Comparison of ENCODE assay signal across 29 cellular contexts in genomic region chr2:8123464-8123863, GRCh38.
"Had no signal": no experiment of that assay in that cellular context is flagged by ENCODE, and none has a peak within 500 bp of the region (broad histone marks: within the 10 kb centered on the region; RNA-seq: fewer than 3 reads in every experiment).

No MANE protein-coding gene starts in this region.

- H3K9ac ChIP-seq: neural progenitor cell had no signal

- H3K27ac ChIP-seq: neural progenitor cell, ovary, prostate gland, right atrium auricular region, skin epidermis, spleen, suprapubic skin, testis, tibial artery, transverse colon, upper lobe of right lung had no signal

- H3K4me1 Mint-ChIP-seq: stimulated activated memory B cell treated with anti-CD40 and anti-IgM and Interleukin-4, amounts not matched to agents 10 μg/mL and 1 μg/mL and 100 μg/mL, for 72 hours had no signal

- H3K4me3 Mint-ChIP-seq: naive thymus-derived CD4-positive, alpha-beta T cell; natural killer cell; nephron; neural progenitor cell; stimulated activated memory B cell treated with anti-CD40 and anti-IgM and Interleukin-4, amounts not matched to agents 10 μg/mL and 1 μg/mL and 100 μg/mL, for 72 hours; stimulated activated naive CD8-positive, alpha-beta T cell treated with anti-CD3 and anti-CD28 coated beads, Interleukin-15, amount 100 ng/mL, for 72 hours; type B pancreatic cell had no signal

- H3K27me3 Mint-ChIP-seq: stimulated activated naive CD8-positive, alpha-beta T cell treated with anti-CD3 and anti-CD28 coated beads, Interleukin-15, amount 100 ng/mL, for 72 hours; type B pancreatic cell had no signal

- H3K27me3 ChIP-seq: neural progenitor cell, ovary, right atrium auricular region, spleen, suprapubic skin, testis, tibial artery, transverse colon, upper lobe of right lung, uterus had no signal

- H3K36me3 ChIP-seq: neural progenitor cell, ovary, prostate gland, right atrium auricular region, spleen, suprapubic skin, tibial artery, transverse colon, upper lobe of right lung, uterus had no signal

- H3K9me3 ChIP-seq: ovary, prostate gland, right atrium auricular region, spleen, suprapubic skin, testis, tibial artery, transverse colon, upper lobe of right lung, uterus had no signal

- H3K36me3 Mint-ChIP-seq: stimulated activated memory B cell treated with anti-CD40 and anti-IgM and Interleukin-4, amounts not matched to agents 10 μg/mL and 1 μg/mL and 100 μg/mL, for 72 hours had no signal

- H3K27ac Mint-ChIP-seq: naive thymus-derived CD4-positive, alpha-beta T cell; natural killer cell; neural progenitor cell; stimulated activated memory B cell treated with anti-CD40 and anti-IgM and Interleukin-4, amounts not matched to agents 10 μg/mL and 1 μg/mL and 100 μg/mL, for 72 hours; stimulated activated naive CD8-positive, alpha-beta T cell treated with anti-CD3 and anti-CD28 coated beads, Interleukin-15, amount 100 ng/mL, for 72 hours; type B pancreatic cell had no signal

- DNase-seq: naive thymus-derived CD4-positive, alpha-beta T cell; natural killer cell; occipital lobe; ovary; retina; spleen; stimulated activated CD4-positive, alpha-beta T cell treated with anti-CD3 and anti-CD28 coated beads, Interleukin-12 subunit alpha, Interleukin-12 subunit beta, amount 100 ng/mL, for 4 hours; stimulated activated CD4-positive, alpha-beta T cell treated with anti-CD3 and anti-CD28 coated beads, Interleukin-1b, Interleukin-23, amount 100 ng/mL, for 48 hours; stimulated activated CD4-positive, alpha-beta T cell treated with anti-CD3 and anti-CD28 coated beads, Interleukin-4, amount 100 ng/mL, for 1 hour; stimulated activated CD4-positive, alpha-beta T cell treated with anti-CD3 and anti-CD28 coated beads, Interleukin-4, amount 100 ng/mL, for 4 hours; stimulated activated CD8-positive, alpha-beta memory T cell treated with anti-CD3 and anti-CD28 coated beads, Interleukin-4, amount 100 ng/mL, for 48 hours; stimulated activated naive CD4-positive, alpha-beta T cell; stimulated activated naive CD8-positive, alpha-beta T cell treated with anti-CD3 and anti-CD28 coated beads, Interleukin-15, amount 100 ng/mL, for 72 hours; stimulated activated naive CD8-positive, alpha-beta T cell treated with anti-CD3 and anti-CD28 coated beads, Interleukin-15, Interleukin-2, amounts not matched to agents 100 U/mL and 50 U/mL, for 24 hours; testis; tibial artery; transverse colon; upper lobe of right lung; uterus had no signal

- H3K4me3 ChIP-seq: neural progenitor cell, ovary, prostate gland, right atrium auricular region, skin epidermis, smooth muscle cell, spleen, suprapubic skin, testis, tibial artery, transverse colon, upper lobe of right lung, uterus had no signal

- ATAC-seq: naive thymus-derived CD4-positive, alpha-beta T cell; natural killer cell; sciatic nerve; stimulated activated memory B cell treated with anti-CD40 and anti-IgM and Interleukin-4, amounts not matched to agents 10 μg/mL and 1 μg/mL and 100 μg/mL, for 72 hours; stimulated activated naive CD8-positive, alpha-beta T cell treated with anti-CD3 and anti-CD28 coated beads, Interleukin-15, amount 100 ng/mL, for 72 hours; stimulated activated naive CD8-positive, alpha-beta T cell treated with anti-CD3 and anti-CD28 coated beads, Interleukin-15, Interleukin-2, amounts not matched to agents 100 U/mL and 50 U/mL, for 24 hours; upper lobe of right lung had no signal

- H3K9me3 Mint-ChIP-seq: natural killer cell, type B pancreatic cell had no signal

- H3K4me1 ChIP-seq: prostate gland, uterus had no signal
